Comparison of ENCODE assay signal across 9 cellular contexts in the genomic region with DNA sequence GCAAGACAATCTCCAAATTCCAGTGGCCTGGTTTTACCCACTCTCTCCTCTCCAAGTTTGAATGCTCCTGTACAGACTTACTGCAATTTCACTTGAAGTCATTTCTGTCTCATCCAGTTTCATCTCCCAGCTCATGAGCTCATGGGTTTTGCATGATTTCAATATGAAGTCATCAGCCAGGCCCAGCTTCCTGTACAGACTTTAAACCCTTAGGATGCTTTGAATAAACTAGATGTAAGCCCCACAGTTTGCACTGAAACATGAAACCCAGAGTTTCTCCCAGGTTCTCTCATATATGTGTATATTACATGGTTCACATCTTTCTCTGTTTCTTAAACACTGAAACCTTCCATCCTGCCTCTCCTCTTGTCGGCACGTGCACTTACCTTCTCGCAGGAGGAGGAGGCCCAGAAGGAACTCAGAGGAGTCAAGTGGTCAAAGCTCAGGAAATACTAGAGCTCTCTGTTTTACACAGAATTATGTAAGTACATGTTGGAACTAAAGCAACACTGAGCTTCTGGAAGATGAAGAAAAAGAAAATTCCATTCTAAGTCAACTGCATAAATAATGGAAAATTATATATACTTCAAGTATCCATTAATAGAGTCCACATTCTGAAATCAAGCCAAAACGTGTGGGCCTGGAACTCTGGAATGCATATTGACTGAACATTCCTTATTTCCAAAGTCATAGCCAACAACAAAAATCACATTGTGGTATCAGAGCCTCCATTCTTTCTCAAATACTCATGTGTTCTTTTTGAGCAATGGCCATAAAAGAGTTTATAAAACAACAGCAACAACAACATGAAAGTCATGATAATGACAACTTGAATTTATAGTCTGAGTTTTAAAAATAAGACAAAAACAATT.
DNase-seq lines count a peak whose midpoint lies in the region; ATAC-seq lines count a peak whose summit lies in the region.
"Had no signal": no experiment of that assay in that cellular context is flagged by ENCODE, and none has a peak within 500 bp of the region (broad histone marks: within the 10 kb centered on the region; RNA-seq: fewer than 3 reads in every experiment).

No MANE protein-coding gene starts in this region.

- DNase-seq in AG20443 (ENCODE audit: low spot score) (peak; percentile 74), epithelial cell of prostate (ENCODE audit: low read depth, low spot score) (peak; percentile 78), NCI-H1436 (lab: John Stamatoyannopoulos, UW) (no peak), DMS 273 (lab: John Stamatoyannopoulos, UW; ENCODE audit: unreplicated experiment) (no peak), germinal center (ENCODE audit: low spot score) (no peak), amygdala (lab: John Stamatoyannopoulos, UW) (no peak)

- peak overlapping the region; percentile 84 for H3K27ac ChIP-seq in epithelial cell of prostate
- H3K27ac ChIP-seq: cardiac muscle cell had no signal

- peak; percentile 81 for ATAC-seq in GM19463 (IDR thresholded peaks at IDR 0.05; ENCODE audit: unreplicated experiment)
- peak; percentile 83 for ATAC-seq in HG03442 (IDR thresholded peaks at IDR 0.05; ENCODE audit: unreplicated experiment)

Comparison
In these comparisons a context has a peak if more than half of its experiments do, and no peak if none do; other contexts are left out.
1. DNase-seq: peak in AG20443 (single experiment) and epithelial cell of prostate (single experiment); none in NCI-H1436 (single experiment), DMS 273 (single experiment), germinal center (single experiment) and amygdala (0 of 56).